8 cellular contexts compared by ENCODE assay signal in genomic region chr7:157273208-157274202, GRCh38.
A peak's percentile ranks its signal among the peaks of the same experiment; 100 is the strongest.
DNase-seq lines count a peak whose midpoint lies in the region; ATAC-seq and TF ChIP-seq lines count a peak whose summit lies in the region.

No MANE protein-coding gene starts in this region.

- H4K8ac ChIP-seq in neuronal stem cell (ENCODE audit: low read depth, low read length): no peak overlapping the region

- H3K36me3 Mint-ChIP-seq in CD8-positive, alpha-beta memory T cell: peaks cover 0 to 27% (median 2%) of the 10 kb centered on the region in 3 donors
- H3K36me3 Mint-ChIP-seq in activated T-cell treated with anti-CD3 and anti-CD28 coated beads, Interleukin-2, amount 50 U/mL, for 4 hours (ENCODE audit: insufficient read depth): peaks cover 16% of the 10 kb centered on the region

- H2BK15ac ChIP-seq in neuronal stem cell (ENCODE audit: low read length): no peak overlapping the region

- H3K4me2 ChIP-seq in neuronal stem cell (ENCODE audit: insufficient read depth, low read length, poor library complexity, severe bottlenecking): no peak overlapping the region

- H3K9me3 Mint-ChIP-seq in CD8-positive, alpha-beta memory T cell: no peaks in the 10 kb centered on the region
- no peaks in the 10 kb centered on the region for H3K9me3 Mint-ChIP-seq in activated T-cell treated with anti-CD3 and anti-CD28 coated beads, Interleukin-2, amount 50 U/mL, for 4 hours

- no peak overlapping the region for H2BK5ac ChIP-seq in neuronal stem cell (ENCODE audit: low read length)

- no CpG with 5 or more reads among the region's 27 CpGs for WGBS in neuronal stem cell (ENCODE audit: extremely low coverage in 2 of 2, insufficient read length in 2 of 2, insufficient replicate concordance in 1 of 2), 2 donors

- H3K4me1 ChIP-seq in CD8-positive, alpha-beta memory T cell (ENCODE audit: insufficient read depth, low read length): peaks cover 12% of the 10 kb centered on the region
- no peaks in the 10 kb centered on the region for H3K4me1 ChIP-seq in neuronal stem cell (ENCODE audit: control insufficient read depth in 2 of 2, insufficient read depth in 1 of 2, low read depth in 1 of 2, low read length in 2 of 2)

- no peak overlapping the region for H3K27ac ChIP-seq in CD8-positive, alpha-beta memory T cell (ENCODE audit: low read depth, low read length)
- no peak overlapping the region for H3K27ac ChIP-seq in neuronal stem cell (replicated peaks; ENCODE audit: low read length)

- H3K27me3 ChIP-seq in CD8-positive, alpha-beta memory T cell (ENCODE audit: insufficient read depth, low read length, poor library complexity, severe bottlenecking): peaks cover under 1% of the 10 kb centered on the region
- H3K27me3 ChIP-seq in neuronal stem cell (ENCODE audit: control insufficient read depth in 3 of 3, insufficient read depth in 3 of 3, low read depth in 1 of 3, low read length in 3 of 3): no peaks in the 10 kb centered on the region

- peaks cover 4% of the 10 kb centered on the region in 2 donors for H3K27me3 Mint-ChIP-seq in CD8-positive, alpha-beta memory T cell
- peaks cover 5% of the 10 kb centered on the region for H3K27me3 Mint-ChIP-seq in activated T-cell treated with anti-CD3 and anti-CD28 coated beads, Interleukin-2, amount 50 U/mL, for 4 hours (ENCODE audit: low read depth)

- no peak overlapping the region for H3K9ac ChIP-seq in neuronal stem cell (ENCODE audit: low read depth, low read length, poor library complexity)

- H2AFZ ChIP-seq in neuronal stem cell (ENCODE audit: low read length): peak overlapping the region; percentile 77

- H3K4me3 Mint-ChIP-seq in CD8-positive, alpha-beta memory T cell: peak overlapping the region in 1 of 7 donors; percentile 24
- H3K4me3 Mint-ChIP-seq in activated T-cell treated with anti-CD3 and anti-CD28 coated beads, Interleukin-2, amount 50 U/mL, for 4 hours: no peak overlapping the region

- no peak overlapping the region for H3K4ac ChIP-seq in neuronal stem cell (ENCODE audit: low read length)

- H3K9me3 ChIP-seq in CD8-positive, alpha-beta memory T cell (ENCODE audit: low read length): no peaks in the 10 kb centered on the region
- H3K9me3 ChIP-seq in neuronal stem cell (replicated peaks in 1 of 2; ENCODE audit: control insufficient read depth in 2 of 2, insufficient read depth in 1 of 2, low read depth in 1 of 2, low read length in 2 of 2): no peaks in the 10 kb centered on the region

- H3K4me1 Mint-ChIP-seq in CD8-positive, alpha-beta memory T cell: peaks cover 25 to 39% (median 38%) of the 10 kb centered on the region in 3 donors
- H3K4me1 Mint-ChIP-seq in activated T-cell treated with anti-CD3 and anti-CD28 coated beads, Interleukin-2, amount 50 U/mL, for 4 hours (ENCODE audit: low read depth): peaks cover 27% of the 10 kb centered on the region

- no peak overlapping the region for H2BK120ac ChIP-seq in neuronal stem cell (ENCODE audit: low read depth, low read length)

- no peak overlapping the region for H4K91ac ChIP-seq in neuronal stem cell (ENCODE audit: low read depth, low read length, poor library complexity)

- H2AK5ac ChIP-seq in neuronal stem cell (ENCODE audit: low read depth, low read length): no peak overlapping the region

- DNase-seq in CD8-positive, alpha-beta memory T cell: peak; percentile 43 to 65 (median 47)
- DNase-seq in OCI-M1 (lab: John Stamatoyannopoulos, UW): peak; percentile 75
- peak; percentile 63 for DNase-seq in activated T-cell treated with anti-CD3 and anti-CD28 coated beads, Interleukin-2, amount 50 U/mL, for 4 hours
- DNase-seq in fibroblast of mammary gland (ENCODE audit: low read depth): peak; percentile 81
- DNase-seq in neuronal stem cell (ENCODE audit: low spot score): peak; percentile 67
- DNase-seq in stromal cell of bone marrow (ENCODE audit: low read depth): peak; percentile 28

- H3K27ac Mint-ChIP-seq in CD8-positive, alpha-beta memory T cell: peak overlapping the region in 4 of 8 donors; percentile 30 to 68 (median 56)

- TF ChIP-seq CTCF in fibroblast of mammary gland (conservative IDR thresholded peaks at IDR 0.05; ENCODE audit: control insufficient read depth, insufficient read depth, low read depth, low read length): peak; percentile 88

- ATAC-seq in GM19397 (IDR thresholded peaks at IDR 0.05; ENCODE audit: unreplicated experiment) (peak; percentile 75), HG03520 (IDR thresholded peaks at IDR 0.05; ENCODE audit: unreplicated experiment) (peak; percentile 78)
- ATAC-seq in activated T-cell treated with anti-CD3 and anti-CD28 coated beads, Interleukin-2, amount 50 U/mL, for 4 hours: peak; percentile 75 to 82

- no peak overlapping the region for H3K14ac ChIP-seq in neuronal stem cell (ENCODE audit: low read length)

- H2BK12ac ChIP-seq in neuronal stem cell (ENCODE audit: low read length): no peak overlapping the region

- POLR2A ChIA-PET in CD8-positive, alpha-beta memory T cell (lab: Charles Lee): interaction anchor here (1.5 kb wide), 1 partner anchor 65 kb away, joined by 3 read pairs; no protein-coding TSS in a partner anchor

- H3K18ac ChIP-seq in neuronal stem cell (ENCODE audit: low read length): peak overlapping the region; percentile 15

- peaks cover 2% of the 10 kb centered on the region for H3K36me3 ChIP-seq in CD8-positive, alpha-beta memory T cell (ENCODE audit: insufficient read depth, low read length)
- H3K36me3 ChIP-seq in neuronal stem cell (replicated peaks in 1 of 2; ENCODE audit: control insufficient read depth in 2 of 2, insufficient read depth in 2 of 2, low read length in 2 of 2): peaks cover 5 to 35% of the 10 kb centered on the region in 2 donors

- H3K4me3 ChIP-seq in CD8-positive, alpha-beta memory T cell (ENCODE audit: low read length): no peak overlapping the region
- H3K4me3 ChIP-seq in fibroblast of mammary gland (ENCODE audit: control insufficient read depth, low read depth, low read length) (no peak overlapping the region), neuronal stem cell (ENCODE audit: low read length in 2 of 2) (no peak overlapping the region)

- CTCF ChIA-PET in CD8-positive, alpha-beta memory T cell (lab: Charles Lee): interaction anchor here (0.7 to 3.3 kb wide), 18 partner anchors 8 to 301 kb away, joined by 3 to 18 read pairs (median 3); partner anchors contain the start of gene DNAJB6

- peaks cover 1% of the 10 kb centered on the region for H3K79me1 ChIP-seq in neuronal stem cell (ENCODE audit: low read depth, low read length)

- H3K23ac ChIP-seq in neuronal stem cell (ENCODE audit: low read depth, low read length, poor library complexity): peak overlapping the region; percentile 37

Comparison
In these comparisons a context has a peak if more than half of its experiments do, and no peak if none do; other contexts are left out.
1. DNase-seq: peak in every context shown above with its lines; median percentile 81 in fibroblast of mammary gland; 75 in OCI-M1; 67 in neuronal stem cell; 63 in activated T-cell treated with anti-CD3 and anti-CD28 coated beads, Interleukin-2, amount 50 U/mL, for 4 hours; 47 in CD8-positive, alpha-beta memory T cell; 28 in stromal cell of bone marrow.